In genomic region chr1:17943506-17943905, GRCh38 we compare ENCODE assay signal across 32 cellular contexts.
"Had no signal": no experiment of that assay in that cellular context is flagged by ENCODE, and none has a peak within 500 bp of the region (broad histone marks: within the 10 kb centered on the region; RNA-seq: fewer than 3 reads in every experiment).

No MANE protein-coding gene starts in this region.

- H3K9me3 Mint-ChIP-seq: activated B cell treated with CpG ODN at 0.5 μM for 24 hours; activated CD4-positive, alpha-beta memory T cell treated with anti-CD3 and anti-CD28 coated beads for 36 hours; activated CD4-positive, alpha-beta memory T cell treated with anti-CD3 and anti-CD28 coated beads, Interleukin-2, amount 10 ng/mL, durations not matched to agents 7 days and 5 days; activated CD4-positive, alpha-beta T cell treated with anti-CD3 and anti-CD28 coated beads, Interleukin-2, amount 10 ng/mL, durations not matched to agents 24 days and 14 days; activated CD4-positive, alpha-beta T cell treated with anti-CD3 and anti-CD28 coated beads, Interleukin-2, amount 10 ng/mL, durations not matched to agents 7 days and 5 days; activated CD8-positive, alpha-beta T cell treated with anti-CD3 and anti-CD28 coated beads for 36 hours; T-cell; T-helper 1 cell treated with Interleukin-12 subunit alpha and Interleukin-12 subunit beta and Interleukin-4 antibody, amounts not matched to agents 30 μg/mL and 1 μg/mL, for 36 hours; T-helper 2 cell treated with Interferon-gamma antibody and Interleukin-4, amounts not matched to agents 5 μg/mL and 100 μg/mL, for 36 hours had no signal

- H3K27ac Mint-ChIP-seq: activated B cell treated with CpG ODN at 0.5 μM for 24 hours; activated CD4-positive, alpha-beta memory T cell treated with anti-CD3 and anti-CD28 coated beads for 36 hours; activated CD4-positive, alpha-beta memory T cell treated with anti-CD3 and anti-CD28 coated beads, Interleukin-2, amount 10 ng/mL, durations not matched to agents 7 days and 5 days; activated CD4-positive, alpha-beta T cell treated with anti-CD3 and anti-CD28 coated beads for 36 hours; activated CD4-positive, alpha-beta T cell treated with anti-CD3 and anti-CD28 coated beads, Interleukin-2, amount 10 ng/mL, durations not matched to agents 24 days and 14 days; activated CD4-positive, alpha-beta T cell treated with anti-CD3 and anti-CD28 coated beads, Interleukin-2, amount 10 ng/mL, durations not matched to agents 7 days and 5 days; activated CD8-positive, alpha-beta memory T cell treated with anti-CD3 and anti-CD28 coated beads, Interleukin-2, amount 10 ng/mL, durations not matched to agents 7 days and 5 days; activated CD8-positive, alpha-beta T cell treated with anti-CD3 and anti-CD28 coated beads for 36 hours; activated CD8-positive, alpha-beta T cell treated with anti-CD3 and anti-CD28 coated beads, Interleukin-2, amount 10 ng/mL, durations not matched to agents 7 days and 5 days; T-cell; T-helper 1 cell treated with Interleukin-12 subunit alpha and Interleukin-12 subunit beta and Interleukin-4 antibody, amounts not matched to agents 30 μg/mL and 1 μg/mL, for 36 hours; T-helper 17 cell; T-helper 2 cell treated with Interferon-gamma antibody and Interleukin-4, amounts not matched to agents 5 μg/mL and 100 μg/mL, for 36 hours had no signal

- DNase-seq: activated B cell treated with CpG ODN at 0.5 μM for 24 hours; activated CD4-positive, alpha-beta memory T cell treated with anti-CD3 and anti-CD28 coated beads for 36 hours; activated CD4-positive, alpha-beta memory T cell treated with anti-CD3 and anti-CD28 coated beads, Interleukin-2, amount 10 ng/mL, durations not matched to agents 7 days and 5 days; activated CD4-positive, alpha-beta T cell treated with anti-CD3 and anti-CD28 coated beads for 1 hour; activated CD4-positive, alpha-beta T cell treated with anti-CD3 and anti-CD28 coated beads for 36 hours; activated CD4-positive, alpha-beta T cell treated with anti-CD3 and anti-CD28 coated beads for 4 hours; activated CD4-positive, alpha-beta T cell treated with anti-CD3 and anti-CD28 coated beads for 48 hours; activated CD4-positive, alpha-beta T cell treated with anti-CD3 and anti-CD28 coated beads, Interleukin-2, amount 10 ng/mL, durations not matched to agents 24 days and 14 days; activated CD4-positive, alpha-beta T cell treated with anti-CD3 and anti-CD28 coated beads, Interleukin-2, amount 10 ng/mL, durations not matched to agents 7 days and 5 days; activated CD4-positive, alpha-beta T cell treated with anti-CD3 and anti-CD28 coated beads, Interleukin-2, amount 50 U/mL, for 1 hour; activated CD4-positive, alpha-beta T cell treated with anti-CD3 and anti-CD28 coated beads, Interleukin-2, amount 50 U/mL, for 4 hours; activated CD4-positive, alpha-beta T cell treated with anti-CD3 and anti-CD28 coated beads, Interleukin-2, amount 50 U/mL, for 48 hours; activated CD4-positive, CD25-positive, alpha-beta regulatory T cell; activated CD4-positive, CD25-positive, alpha-beta regulatory T cell treated with anti-CD3 and anti-CD28 coated beads, Interleukin-2, amount 50 U/mL, for 72 hours; activated CD8-positive, alpha-beta memory T cell treated with anti-CD3 and anti-CD28 coated beads for 24 hours; activated CD8-positive, alpha-beta memory T cell treated with anti-CD3 and anti-CD28 coated beads, Interleukin-2, amount 10 ng/mL, durations not matched to agents 7 days and 5 days; activated CD8-positive, alpha-beta memory T cell treated with anti-CD3 and anti-CD28 coated beads, Interleukin-2, amount 50 U/mL, for 4 hours; activated CD8-positive, alpha-beta memory T cell treated with anti-CD3 and anti-CD28 coated beads, Interleukin-2, amount 50 U/mL, for 48 hours; activated CD8-positive, alpha-beta T cell treated with anti-CD3 and anti-CD28 coated beads for 36 hours; activated CD8-positive, alpha-beta T cell treated with anti-CD3 and anti-CD28 coated beads, Interleukin-2, amount 10 ng/mL, durations not matched to agents 7 days and 5 days; activated T-cell treated with anti-CD3 and anti-CD28 coated beads for 4 hours; activated T-cell treated with anti-CD3 and anti-CD28 coated beads, Interleukin-2, amount 50 U/mL, for 1 hour; T-cell; T-helper 1 cell; T-helper 17 cell; T-helper 2 cell; T-helper 9 cell; T1000; WERI-Rb-1 had no signal

- H3K36me3 Mint-ChIP-seq: activated CD4-positive, alpha-beta memory T cell treated with anti-CD3 and anti-CD28 coated beads for 36 hours; activated CD8-positive, alpha-beta memory T cell treated with anti-CD3 and anti-CD28 coated beads, Interleukin-2, amount 10 ng/mL, durations not matched to agents 7 days and 5 days; T-cell had no signal

- H3K4me3 Mint-ChIP-seq: activated B cell treated with CpG ODN at 0.5 μM for 24 hours; activated CD4-positive, alpha-beta memory T cell treated with anti-CD3 and anti-CD28 coated beads for 36 hours; activated CD4-positive, alpha-beta memory T cell treated with anti-CD3 and anti-CD28 coated beads, Interleukin-2, amount 10 ng/mL, durations not matched to agents 7 days and 5 days; activated CD4-positive, alpha-beta T cell treated with anti-CD3 and anti-CD28 coated beads for 36 hours; activated CD4-positive, alpha-beta T cell treated with anti-CD3 and anti-CD28 coated beads, Interleukin-2, amount 10 ng/mL, durations not matched to agents 24 days and 14 days; activated CD4-positive, alpha-beta T cell treated with anti-CD3 and anti-CD28 coated beads, Interleukin-2, amount 10 ng/mL, durations not matched to agents 7 days and 5 days; activated CD8-positive, alpha-beta memory T cell treated with anti-CD3 and anti-CD28 coated beads, Interleukin-2, amount 10 ng/mL, durations not matched to agents 7 days and 5 days; activated CD8-positive, alpha-beta T cell treated with anti-CD3 and anti-CD28 coated beads for 36 hours; activated CD8-positive, alpha-beta T cell treated with anti-CD3 and anti-CD28 coated beads, Interleukin-2, amount 10 ng/mL, durations not matched to agents 7 days and 5 days; T-cell; T-helper 1 cell treated with Interleukin-12 subunit alpha and Interleukin-12 subunit beta and Interleukin-4 antibody, amounts not matched to agents 30 μg/mL and 1 μg/mL, for 36 hours; T-helper 17 cell; T-helper 2 cell treated with Interferon-gamma antibody and Interleukin-4, amounts not matched to agents 5 μg/mL and 100 μg/mL, for 36 hours had no signal

- H3K4me1 Mint-ChIP-seq: activated B cell treated with CpG ODN at 0.5 μM for 24 hours; activated CD4-positive, alpha-beta memory T cell treated with anti-CD3 and anti-CD28 coated beads, Interleukin-2, amount 10 ng/mL, durations not matched to agents 7 days and 5 days; activated CD4-positive, alpha-beta T cell treated with anti-CD3 and anti-CD28 coated beads for 36 hours; activated CD4-positive, alpha-beta T cell treated with anti-CD3 and anti-CD28 coated beads, Interleukin-2, amount 10 ng/mL, durations not matched to agents 24 days and 14 days; activated CD4-positive, alpha-beta T cell treated with anti-CD3 and anti-CD28 coated beads, Interleukin-2, amount 10 ng/mL, durations not matched to agents 7 days and 5 days; activated CD8-positive, alpha-beta memory T cell treated with anti-CD3 and anti-CD28 coated beads, Interleukin-2, amount 10 ng/mL, durations not matched to agents 7 days and 5 days; T-cell; T-helper 17 cell had no signal

- ATAC-seq: activated CD4-positive, alpha-beta T cell treated with anti-CD3 and anti-CD28 coated beads for 36 hours; activated CD4-positive, CD25-positive, alpha-beta regulatory T cell treated with anti-CD3 and anti-CD28 coated beads, Interleukin-2, amount 50 U/mL, for 24 hours; activated CD8-positive, alpha-beta memory T cell treated with anti-CD3 and anti-CD28 coated beads, Interleukin-2, amount 10 ng/mL, durations not matched to agents 7 days and 5 days; activated CD8-positive, alpha-beta T cell treated with anti-CD3 and anti-CD28 coated beads for 36 hours; activated CD8-positive, alpha-beta T cell treated with anti-CD3 and anti-CD28 coated beads, Interleukin-2, amount 10 ng/mL, durations not matched to agents 7 days and 5 days; T-cell; T-helper 17 cell had no signal

- H3K27me3 Mint-ChIP-seq: activated CD4-positive, alpha-beta memory T cell treated with anti-CD3 and anti-CD28 coated beads, Interleukin-2, amount 10 ng/mL, durations not matched to agents 7 days and 5 days; activated CD4-positive, alpha-beta T cell treated with anti-CD3 and anti-CD28 coated beads, Interleukin-2, amount 10 ng/mL, durations not matched to agents 24 days and 14 days; activated CD4-positive, alpha-beta T cell treated with anti-CD3 and anti-CD28 coated beads, Interleukin-2, amount 10 ng/mL, durations not matched to agents 7 days and 5 days; activated CD8-positive, alpha-beta memory T cell treated with anti-CD3 and anti-CD28 coated beads, Interleukin-2, amount 10 ng/mL, durations not matched to agents 7 days and 5 days had no signal
